36 cellular contexts compared by ENCODE assay signal in the genomic region with DNA sequence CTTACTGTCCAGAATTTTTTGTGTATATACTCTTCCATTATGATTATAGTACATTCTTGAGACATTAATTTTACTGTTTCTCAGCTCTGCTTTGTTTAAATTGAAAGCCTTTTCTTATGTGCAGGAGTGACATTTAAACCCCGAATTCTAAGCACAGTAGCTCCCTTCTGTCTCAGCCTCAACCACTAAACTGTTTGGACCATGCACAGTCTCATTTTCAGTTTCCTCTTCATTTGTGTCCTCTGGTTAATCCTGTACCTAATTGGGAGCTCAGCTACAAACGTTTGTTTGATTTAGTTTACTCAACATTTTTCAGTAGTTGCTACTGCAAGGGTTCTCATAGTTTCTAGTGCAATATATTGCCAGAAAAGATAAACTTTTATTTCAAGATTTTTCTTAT.
"Had no signal": no experiment of that assay in that cellular context is flagged by ENCODE, and none has a peak within 500 bp of the region (broad histone marks: within the 10 kb centered on the region; RNA-seq: fewer than 3 reads in every experiment).

No MANE protein-coding gene starts in this region.

- H3K4me1 Mint-ChIP-seq: activated naive CD4-positive, alpha-beta T cell treated with anti-CD3 and anti-CD28 coated beads, Interleukin-2, amount 10 ng/mL, durations not matched to agents 7 days and 5 days; activated naive CD4-positive, alpha-beta T cell treated with anti-CD3 and anti-CD28 coated beads, Interleukin-2, amount 50 U/mL, for 24 hours; activated naive CD8-positive, alpha-beta T cell treated with anti-CD3 and anti-CD28 coated beads for 36 hours; activated naive CD8-positive, alpha-beta T cell treated with anti-CD3 and anti-CD28 coated beads, Interleukin-2, amount 10 ng/mL, durations not matched to agents 7 days and 5 days; activated naive CD8-positive, alpha-beta T cell treated with anti-CD3 and anti-CD28 coated beads, Interleukin-2, amount 50 U/mL, for 24 hours; activated T-helper 17 cell treated with anti-CD3 and anti-CD28 coated beads, Interleukin-2, amount 50 U/mL, for 72 hours; brain; central memory CD8-positive, alpha-beta T cell had no signal

- H3K36me3 Mint-ChIP-seq: activated naive CD4-positive, alpha-beta T cell treated with anti-CD3 and anti-CD28 coated beads, Interleukin-2, amount 10 ng/mL, durations not matched to agents 7 days and 5 days; activated naive CD4-positive, alpha-beta T cell treated with anti-CD3 and anti-CD28 coated beads, Interleukin-2, amount 50 U/mL, for 24 hours; activated naive CD4-positive, alpha-beta T cell treated with anti-CD3 and anti-CD28 coated beads, Interleukin-2, amount 50 U/mL, for 72 hours; activated naive CD8-positive, alpha-beta T cell; activated naive CD8-positive, alpha-beta T cell treated with anti-CD3 and anti-CD28 coated beads for 36 hours; activated naive CD8-positive, alpha-beta T cell treated with anti-CD3 and anti-CD28 coated beads, Interleukin-2, amount 10 ng/mL, durations not matched to agents 7 days and 5 days; brain had no signal

- H3K27me3 Mint-ChIP-seq: activated naive CD4-positive, alpha-beta T cell treated with anti-CD3 and anti-CD28 coated beads, Interleukin-2, amount 10 ng/mL, durations not matched to agents 7 days and 5 days; activated naive CD4-positive, alpha-beta T cell treated with anti-CD3 and anti-CD28 coated beads, Interleukin-2, amount 50 U/mL, for 24 hours; activated naive CD8-positive, alpha-beta T cell; activated naive CD8-positive, alpha-beta T cell treated with anti-CD3 and anti-CD28 coated beads for 36 hours; activated naive CD8-positive, alpha-beta T cell treated with anti-CD3 and anti-CD28 coated beads, Interleukin-2, amount 10 ng/mL, durations not matched to agents 7 days and 5 days; activated naive CD8-positive, alpha-beta T cell treated with anti-CD3 and anti-CD28 coated beads, Interleukin-2, amount 50 U/mL, for 24 hours; activated T-helper 17 cell treated with anti-CD3 and anti-CD28 coated beads, Interleukin-2, amount 50 U/mL, for 72 hours; central memory CD8-positive, alpha-beta T cell had no signal

- H3K27ac Mint-ChIP-seq: activated naive CD4-positive, alpha-beta T cell treated with anti-CD3 and anti-CD28 coated beads for 36 hours; activated naive CD4-positive, alpha-beta T cell treated with anti-CD3 and anti-CD28 coated beads, Interleukin-2, amount 10 ng/mL, durations not matched to agents 7 days and 5 days; activated naive CD4-positive, alpha-beta T cell treated with anti-CD3 and anti-CD28 coated beads, Interleukin-2, amount 50 U/mL, for 24 hours; activated naive CD4-positive, alpha-beta T cell treated with anti-CD3 and anti-CD28 coated beads, Interleukin-2, amount 50 U/mL, for 72 hours; activated naive CD8-positive, alpha-beta T cell; activated naive CD8-positive, alpha-beta T cell treated with anti-CD3 and anti-CD28 coated beads for 36 hours; activated naive CD8-positive, alpha-beta T cell treated with anti-CD3 and anti-CD28 coated beads, Interleukin-2, amount 10 ng/mL, durations not matched to agents 7 days and 5 days; activated naive CD8-positive, alpha-beta T cell treated with anti-CD3 and anti-CD28 coated beads, Interleukin-2, amount 50 U/mL, for 24 hours; activated T-cell treated with anti-CD3 and anti-CD28 coated beads, Interleukin-2, amount 50 U/mL, for 72 hours; activated T-helper 1 cell treated with anti-CD3 and anti-CD28 coated beads, Interleukin-12 subunit alpha, Interleukin-12 subunit beta, Interleukin-2, Interleukin-4 antibody, amounts not matched to agents 30 ng/mL and 10 ng/mL and 1 ng/mL, durations not matched to agents 14 hours and 24 hours and 36 hours; activated T-helper 17 cell treated with anti-CD3 and anti-CD28 coated beads, Interleukin-2, amount 50 U/mL, for 72 hours; activated T-helper 2 cell treated with anti-CD3 and anti-CD28 coated beads, Interferon-gamma antibody, Interleukin-2, Interleukin-4, amounts not matched to agents 10 μg/mL and 5 μg/mL and 100 μg/mL, durations not matched to agents 14 hours and 24 hours and 36 hours; brain had no signal

- H3K9me3 ChIP-seq: adrenal gland, ascending aorta, body of pancreas, breast epithelium, colonic mucosa had no signal

- H3K36me3 ChIP-seq: adrenal gland, ascending aorta, brain microvascular endothelial cell, breast epithelium, cardiac muscle cell, colonic mucosa had no signal

- H3K4me1 ChIP-seq: adrenal gland, ascending aorta, body of pancreas, breast epithelium, colonic mucosa had no signal

- H3K4me3 ChIP-seq: adrenal gland, ascending aorta, body of pancreas, breast epithelium, cardiac muscle cell, colonic mucosa had no signal

- DNase-seq: activated effector memory CD4-positive, alpha-beta T cell treated with anti-CD3 and anti-CD28 coated beads, Interleukin-2, amount 50 U/mL, for 16 hours; activated effector memory CD4-positive, alpha-beta T cell treated with Interleukin-2 at 50 U/mL for 16 hours; activated gamma-delta T cell; activated gamma-delta T cell treated with Interleukin-2 at 50 U/mL for 16 hours; activated naive CD4-positive, alpha-beta T cell; activated naive CD4-positive, alpha-beta T cell treated with anti-CD3 and anti-CD28 coated beads for 36 hours; activated naive CD4-positive, alpha-beta T cell treated with anti-CD3 and anti-CD28 coated beads, Interleukin-2, amount 10 ng/mL, durations not matched to agents 7 days and 5 days; activated naive CD4-positive, alpha-beta T cell treated with anti-CD3 and anti-CD28 coated beads, Interleukin-2, amount 50 U/mL, for 16 hours; activated naive CD4-positive, alpha-beta T cell treated with Interleukin-2 at 50 U/mL for 16 hours; activated naive CD8-positive, alpha-beta T cell treated with anti-CD3 and anti-CD28 coated beads for 36 hours; activated naive CD8-positive, alpha-beta T cell treated with anti-CD3 and anti-CD28 coated beads, Interleukin-2, amount 10 ng/mL, durations not matched to agents 7 days and 5 days; activated naive CD8-positive, alpha-beta T cell treated with anti-CD3 and anti-CD28 coated beads, Interleukin-2, amount 50 U/mL, for 24 hours; activated T-cell treated with anti-CD3 and anti-CD28 coated beads, Interleukin-2, amount 50 U/mL, for 48 hours; activated T-cell treated with anti-CD3 and anti-CD28 coated beads, Interleukin-2, amount 50 U/mL, for 72 hours; adrenal gland; amniotic stem cell; amygdala; anterior cingulate cortex; aorta; body of pancreas; brain microvascular endothelial cell; caudate nucleus; central memory CD4-positive, alpha-beta T cell; cerebellar nuclear complex; colonic mucosa had no signal

- ATAC-seq: activated naive CD4-positive, alpha-beta T cell treated with anti-CD3 and anti-CD28 coated beads, Interleukin-2, amount 50 U/mL, for 72 hours; activated naive CD8-positive, alpha-beta T cell treated with anti-CD3 and anti-CD28 coated beads, Interleukin-2, amount 50 U/mL, for 24 hours; activated T-cell treated with anti-CD3 and anti-CD28 coated beads, Interleukin-2, amount 50 U/mL, for 72 hours; activated T-helper 17 cell treated with anti-CD3 and anti-CD28 coated beads, Interleukin-2, amount 50 U/mL, for 72 hours; body of pancreas had no signal

- H3K9me3 Mint-ChIP-seq: activated naive CD4-positive, alpha-beta T cell treated with anti-CD3 and anti-CD28 coated beads for 36 hours; activated naive CD4-positive, alpha-beta T cell treated with anti-CD3 and anti-CD28 coated beads, Interleukin-2, amount 10 ng/mL, durations not matched to agents 7 days and 5 days; activated naive CD4-positive, alpha-beta T cell treated with anti-CD3 and anti-CD28 coated beads, Interleukin-2, amount 50 U/mL, for 24 hours; activated T-helper 1 cell treated with anti-CD3 and anti-CD28 coated beads, Interleukin-12 subunit alpha, Interleukin-12 subunit beta, Interleukin-2, Interleukin-4 antibody, amounts not matched to agents 30 ng/mL and 10 ng/mL and 1 ng/mL, durations not matched to agents 14 hours and 24 hours and 36 hours; brain; central memory CD8-positive, alpha-beta T cell had no signal

- H3K27me3 ChIP-seq: adrenal gland, ascending aorta, body of pancreas, brain microvascular endothelial cell, breast epithelium, cardiac muscle cell, colonic mucosa had no signal

- H3K27ac ChIP-seq: adrenal gland, ascending aorta, body of pancreas, brain microvascular endothelial cell, breast epithelium, cardiac muscle cell, colonic mucosa had no signal

- H3K4me3 Mint-ChIP-seq: activated naive CD4-positive, alpha-beta T cell treated with anti-CD3 and anti-CD28 coated beads for 36 hours; activated naive CD4-positive, alpha-beta T cell treated with anti-CD3 and anti-CD28 coated beads, Interleukin-2, amount 10 ng/mL, durations not matched to agents 7 days and 5 days; activated naive CD4-positive, alpha-beta T cell treated with anti-CD3 and anti-CD28 coated beads, Interleukin-2, amount 50 U/mL, for 24 hours; activated naive CD8-positive, alpha-beta T cell; activated naive CD8-positive, alpha-beta T cell treated with anti-CD3 and anti-CD28 coated beads for 36 hours; activated naive CD8-positive, alpha-beta T cell treated with anti-CD3 and anti-CD28 coated beads, Interleukin-2, amount 10 ng/mL, durations not matched to agents 7 days and 5 days; activated naive CD8-positive, alpha-beta T cell treated with anti-CD3 and anti-CD28 coated beads, Interleukin-2, amount 50 U/mL, for 24 hours; activated T-cell treated with anti-CD3 and anti-CD28 coated beads, Interleukin-2, amount 50 U/mL, for 72 hours; activated T-helper 1 cell treated with anti-CD3 and anti-CD28 coated beads, Interleukin-12 subunit alpha, Interleukin-12 subunit beta, Interleukin-2, Interleukin-4 antibody, amounts not matched to agents 30 ng/mL and 10 ng/mL and 1 ng/mL, durations not matched to agents 14 hours and 24 hours and 36 hours; activated T-helper 17 cell treated with anti-CD3 and anti-CD28 coated beads, Interleukin-2, amount 50 U/mL, for 72 hours; brain; central memory CD8-positive, alpha-beta T cell had no signal
